ENCODE assay signal across 22 cellular contexts in genomic region chr2:188898261-188898660, GRCh38.
A peak's percentile ranks its signal among the peaks of the same experiment; 100 is the strongest.
DNase-seq lines count a peak whose midpoint lies in the region; TF ChIP-seq lines count a peak whose summit lies in the region.
"Had no signal": no experiment of that assay in that cellular context is flagged by ENCODE, and none has a peak within 500 bp of the region (broad histone marks: within the 10 kb centered on the region; RNA-seq: fewer than 3 reads in every experiment).

No MANE protein-coding gene starts in this region.

- no peaks in the 10 kb centered on the region for H3K36me3 ChIP-seq in colonic mucosa
- H3K36me3 ChIP-seq in muscle layer of duodenum (ENCODE audit: control insufficient read depth in 1 of 2, insufficient read depth in 2 of 2, low read length in 2 of 2): no peaks in the 10 kb centered on the region
- H3K36me3 ChIP-seq in suprapubic skin: no peaks in the 10 kb centered on the region
- H3K36me3 ChIP-seq: adrenal gland had no signal

- TF ChIP-seq CTCF in colonic mucosa (IDR thresholded peaks at IDR 0.05) (no peak), suprapubic skin (IDR thresholded peaks at IDR 0.05) (no peak)

- intact Hi-C loops in colonic mucosa (cut with DNase I): no loop called here

- H3K4me1 ChIP-seq in colonic mucosa (no peaks in the 10 kb centered on the region), muscle layer of duodenum (ENCODE audit: control insufficient read depth in 1 of 2, insufficient read depth in 2 of 2, low read length in 2 of 2) (peaks cover 0 to 5% of the 10 kb centered on the region in 2 donors), suprapubic skin (no peaks in the 10 kb centered on the region)
- H3K4me1 ChIP-seq: adrenal gland, testis had no signal

- H3K9me3 ChIP-seq in colonic mucosa: no peaks in the 10 kb centered on the region
- no peaks in the 10 kb centered on the region for H3K9me3 ChIP-seq in muscle layer of duodenum (ENCODE audit: control insufficient read depth in 1 of 2, low read length in 2 of 2)
- no peaks in the 10 kb centered on the region for H3K9me3 ChIP-seq in suprapubic skin
- H3K9me3 ChIP-seq: adrenal gland, testis had no signal

- TF ChIP-seq POLR2A in suprapubic skin (IDR thresholded peaks at IDR 0.05): no peak

- TF ChIP-seq EP300 in suprapubic skin (IDR thresholded peaks at IDR 0.05): no peak

- WGBS in suprapubic skin: 63% methylated on average over 4 of the region's 4 CpGs

- H3K4me3 ChIP-seq in colonic mucosa: no peak overlapping the region
- no peak overlapping the region for H3K4me3 ChIP-seq in muscle layer of duodenum (ENCODE audit: low read depth in 1 of 2, low read length in 2 of 2)
- no peak overlapping the region for H3K4me3 ChIP-seq in suprapubic skin
- H3K4me3 ChIP-seq: adrenal gland, dorsolateral prefrontal cortex, testis had no signal

- DNase-seq in EH (ENCODE audit: low read depth): peak; percentile 78
- no peak for DNase-seq in colonic mucosa
- no peak for DNase-seq in suprapubic skin (ENCODE audit: low spot score in 2 of 2)
- no peak for DNase-seq in substantia nigra (lab: John Stamatoyannopoulos, UW)
- no peak for DNase-seq in stimulated activated CD4-positive, alpha-beta T cell treated with anti-CD3 and anti-CD28 coated beads, Interleukin-15, amount 100 ng/mL, for 24 hours
- no peak for DNase-seq in NCI-H1048 (lab: John Stamatoyannopoulos, UW)
- DNase-seq in HUDEP-2 (lab: John Stamatoyannopoulos, UW; ENCODE audit: unreplicated experiment in 76 of 76): no peak
- DNase-seq: activated CD4-positive, alpha-beta memory T cell treated with anti-CD3 and anti-CD28 coated beads for 36 hours; activated CD4-positive, CD25-positive, alpha-beta regulatory T cell; activated gamma-delta T cell treated with Interleukin-2 at 50 U/mL for 16 hours; activated T-cell treated with anti-CD3 and anti-CD28 coated beads for 4 hours; adrenal gland; AML-193; dorsolateral prefrontal cortex; MM.1S; NCI-H146; NCI-H2171 treated with DMSO at 0.1 percent for 48 hours; NCI-H526 treated with DMSO at 0.1 percent for 48 hours; RPMI8226; T1000; testis had no signal

- no peaks in the 10 kb centered on the region for H3K27me3 ChIP-seq in colonic mucosa
- H3K27me3 ChIP-seq in muscle layer of duodenum (ENCODE audit: low read depth, low read length): no peaks in the 10 kb centered on the region
- H3K27me3 ChIP-seq in suprapubic skin: no peaks in the 10 kb centered on the region
- H3K27me3 ChIP-seq: adrenal gland, dorsolateral prefrontal cortex, testis had no signal

- H3K27ac ChIP-seq in colonic mucosa (peak overlapping the region; percentile 11), muscle layer of duodenum (ENCODE audit: low read length) (peak overlapping the region; percentile 49), suprapubic skin (peak overlapping the region; percentile 81), substantia nigra (ENCODE audit: low read depth, low read length, poor library complexity, severe bottlenecking) (no peak overlapping the region)
- H3K27ac ChIP-seq: adrenal gland, dorsolateral prefrontal cortex had no signal

- no peak overlapping the region for H3K9ac ChIP-seq in colonic mucosa (ENCODE audit: low read depth in 2 of 2, low read length in 2 of 2)
